8 cellular contexts compared by ENCODE assay signal in the genomic region with DNA sequence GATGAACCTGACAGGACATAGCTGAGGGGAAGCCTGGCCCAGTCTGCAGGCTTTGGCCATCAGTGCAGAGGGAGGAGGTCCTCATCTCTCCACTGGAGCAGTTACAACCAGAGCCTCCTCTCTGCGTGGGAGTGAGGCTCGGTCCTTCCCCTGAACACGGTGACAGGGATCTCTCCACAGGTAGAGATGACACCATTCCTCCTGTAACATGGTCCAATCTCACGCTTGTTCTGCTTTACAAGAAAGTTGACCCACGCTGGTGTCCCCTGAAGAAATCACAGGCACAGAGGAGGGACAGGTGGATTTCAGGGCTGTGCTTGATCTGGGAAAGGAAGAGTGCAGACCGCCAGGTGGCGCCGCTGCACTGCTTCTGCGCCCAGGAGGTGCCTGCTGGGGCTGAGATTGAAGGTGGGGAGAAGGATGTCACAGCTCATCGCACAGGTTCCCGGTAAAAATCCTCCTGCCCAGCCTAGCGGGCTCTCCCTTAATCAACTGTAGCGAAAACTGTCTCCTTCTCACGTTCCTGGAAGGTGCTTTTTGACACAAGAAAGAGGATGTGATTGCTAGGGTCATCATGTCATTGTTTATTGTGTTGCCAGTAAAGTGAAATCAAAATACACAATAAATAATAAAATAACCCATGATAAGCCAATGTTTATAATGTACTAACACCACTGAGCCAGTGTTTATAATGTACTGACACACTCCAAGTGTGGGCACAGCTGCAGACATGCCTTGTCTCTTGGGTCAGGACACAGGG. TPM values are rescaled to one million over a fixed set of nuclear protein-coding genes. Genes with fewer than 3 reads are reported as not detected.
DNase-seq lines count a peak whose midpoint lies in the region; ATAC-seq and TF ChIP-seq lines count a peak whose summit lies in the region.

No MANE protein-coding gene starts in this region.

- H3K27me3 ChIP-seq in BJ (ENCODE audit: control insufficient read depth, insufficient read depth, low read length): peaks cover 31% of the 10 kb centered on the region
- H3K27me3 ChIP-seq in H9 (ENCODE audit: insufficient read depth, low read length): no peaks in the 10 kb centered on the region
- peaks cover 0 to 81% (median 31%) of the 10 kb centered on the region in 45 donors for H3K27me3 ChIP-seq in dorsolateral prefrontal cortex
- H3K27me3 ChIP-seq in lower lobe of right lung (ENCODE audit: low read depth): peaks cover 32% of the 10 kb centered on the region

- no peak overlapping the region for H2AFZ ChIP-seq in H9 (ENCODE audit: low read length)

- no peak overlapping the region for H2BK15ac ChIP-seq in H9 (ENCODE audit: low read depth, low read length)

- DNase-seq in BJ (ENCODE audit: low read depth) (no peak), H9 (peak; percentile 90), NCI-H774 (lab: John Stamatoyannopoulos, UW) (peak; percentile 61), dorsolateral prefrontal cortex (peak; percentile 64 to 83 (median 75)), lower lobe of right lung (peak; percentile 87)
- DNase-seq in activated CD4-positive, alpha-beta memory T cell treated with anti-CD3 and anti-CD28 coated beads for 36 hours: peak; percentile 90
- peak; percentile 58 for DNase-seq in stimulated activated CD8-positive, alpha-beta memory T cell treated with anti-CD3 and anti-CD28 coated beads, Interleukin-12 subunit alpha, Interleukin-12 subunit beta, amount 100 ng/mL, for 24 hours (ENCODE audit: extremely low read depth)

- H3K36me3 ChIP-seq in BJ (ENCODE audit: control insufficient read depth, insufficient read depth, low read length) (no peaks in the 10 kb centered on the region), lower lobe of right lung (no peaks in the 10 kb centered on the region)

- H3T11ph ChIP-seq in H9 (ENCODE audit: low read length): no peak overlapping the region

- H3K9me3 ChIP-seq in H9 (ENCODE audit: control insufficient read depth, low read depth, low read length) (peaks cover 5% of the 10 kb centered on the region), lower lobe of right lung (no peaks in the 10 kb centered on the region)

- H3K23me2 ChIP-seq in H9 (ENCODE audit: insufficient read length, low read depth, low read length, poor library complexity, severe bottlenecking): no peaks in the 10 kb centered on the region

- no peak overlapping the region for H3K27ac ChIP-seq in H9 (ENCODE audit: insufficient read length, low read depth, low read length)
- no peak overlapping the region for H3K27ac ChIP-seq in dorsolateral prefrontal cortex
- no peak overlapping the region for H3K27ac ChIP-seq in lower lobe of right lung

- H3K27me3 Mint-ChIP-seq in H9 (ENCODE audit: low read depth): peaks cover 9% of the 10 kb centered on the region
- peaks cover 31% of the 10 kb centered on the region for H3K27me3 Mint-ChIP-seq in activated CD4-positive, alpha-beta memory T cell treated with anti-CD3 and anti-CD28 coated beads for 36 hours

- H2BK5ac ChIP-seq in H9 (ENCODE audit: insufficient read length, low read length): no peak overlapping the region

- CTCF ChIA-PET in BJ (lab: Yijun Ruan, JAX): interaction anchor here (0.6 to 3.5 kb wide), 34 partner anchors 10 to 323 kb away, joined by 3 to 92 read pairs (median 5); no protein-coding TSS in a partner anchor
- CTCF ChIA-PET in activated CD4-positive, alpha-beta memory T cell treated with anti-CD3 and anti-CD28 coated beads for 36 hours (lab: Charles Lee): interaction anchor here (0.5 to 2.9 kb wide), 24 partner anchors 8 to 536 kb away, joined by 3 to 40 read pairs (median 4); partner anchors contain the start of gene HLA-A

- TF ChIP-seq CTCF in BJ (IDR thresholded peaks at IDR 0.05; ENCODE audit: insufficient read depth, low read depth, low read length) (peak; percentile 94), H9 (conservative IDR thresholded peaks at IDR 0.05) (peak; percentile 98), dorsolateral prefrontal cortex (IDR thresholded peaks at IDR 0.05 in 54 of 56, conservative IDR thresholded peaks at IDR 0.05 in 2 of 56; ENCODE audit: low read depth in 1 of 56, partially characterized antibody in 56 of 56) (peak; percentile 86 to 100 (median 96)), lower lobe of right lung (IDR thresholded peaks at IDR 0.05) (peak; percentile 95)

- no peak overlapping the region for H3K4ac ChIP-seq in H9 (ENCODE audit: low read depth, low read length)

- H3K9ac ChIP-seq in H9 (ENCODE audit: extremely low read depth, insufficient read length, low read length): no peak overlapping the region

- ATAC-seq in lower lobe of right lung: peak; percentile 92 to 93
- ATAC-seq in HG03354 (IDR thresholded peaks at IDR 0.05; ENCODE audit: poor library complexity, severe bottlenecking, unreplicated experiment): no peak

- H4K20me1 ChIP-seq in H9 (ENCODE audit: control insufficient read depth, insufficient read depth, insufficient read length): no peaks in the 10 kb centered on the region

- WGBS in H9 (ENCODE audit: extremely low coverage, insufficient read length, low lambda C conversion rate): no CpG with 5 or more reads among the region's 14 CpGs

- POLR2A ChIA-PET in BJ (lab: Charles Lee): no interaction called here
- POLR2A ChIA-PET in activated CD4-positive, alpha-beta memory T cell treated with anti-CD3 and anti-CD28 coated beads for 36 hours (lab: Charles Lee): no interaction called here

- H2BK20ac ChIP-seq in H9 (ENCODE audit: low read depth, low read length, poor library complexity, severe bottlenecking): no peak overlapping the region

- no peak overlapping the region for H4K5ac ChIP-seq in H9 (ENCODE audit: insufficient read length, low read depth, low read length)

- no peak overlapping the region for H3K4me2 ChIP-seq in H9 (ENCODE audit: insufficient read depth, insufficient read length, low read length)

- peaks cover 5 to 11% of the 10 kb centered on the region in 2 experiments for H3K4me1 Mint-ChIP-seq in H9
- peaks cover 25% of the 10 kb centered on the region for H3K4me1 Mint-ChIP-seq in activated CD4-positive, alpha-beta memory T cell treated with anti-CD3 and anti-CD28 coated beads for 36 hours (ENCODE audit: low read depth)

- no peak overlapping the region for H2BK12ac ChIP-seq in H9 (ENCODE audit: insufficient read length, low read depth, low read length)

- H3K4me3 Mint-ChIP-seq in H9: peak overlapping the region in 1 of 2 experiments; percentile 57; a peak in 1 of 5 replicates
- H3K4me3 Mint-ChIP-seq in activated CD4-positive, alpha-beta memory T cell treated with anti-CD3 and anti-CD28 coated beads for 36 hours: no peak overlapping the region

- no peak overlapping the region for H3K56ac ChIP-seq in H9 (ENCODE audit: insufficient read length, low read depth, low read length)

- intact Hi-C loops in activated CD4-positive, alpha-beta memory T cell treated with anti-CD3 and anti-CD28 coated beads for 36 hours (cut with micrococcal nuclease): loop anchor here (1.0 to 5.0 kb wide), 4 partner anchors 94 to 314 kb away; partner anchors contain the start of genes HLA-A, TRIM10 and TRIM15
- intact Hi-C loops in dorsolateral prefrontal cortex (cut with DNase I) (loop anchor here (1.0 to 10.0 kb wide), 4 partner anchors 165 to 317 kb away; partner anchors contain the start of genes TRIM10 (in 1 of the 2) and TRIM15 (in 1 of the 2)), lower lobe of right lung (cut with DNase I) (loop anchor here (2.0 kb wide), 1 partner anchor 165 kb away; no protein-coding TSS in a partner anchor)

- H3K9me3 Mint-ChIP-seq in H9: peaks cover 0 to 7% of the 10 kb centered on the region in 2 experiments; a peak in 3 of 5 replicates
- H3K9me3 Mint-ChIP-seq in activated CD4-positive, alpha-beta memory T cell treated with anti-CD3 and anti-CD28 coated beads for 36 hours: peaks cover 7% of the 10 kb centered on the region

- H2BK120ac ChIP-seq in H9 (ENCODE audit: low read depth, low read length, poor library complexity, severe bottlenecking): no peak overlapping the region

- H3K4me1 ChIP-seq in H9 (ENCODE audit: insufficient read depth, low read length) (peaks cover 4% of the 10 kb centered on the region; the same call in 1 of the 2 replicates), lower lobe of right lung (peaks cover 7% of the 10 kb centered on the region)

- H4K91ac ChIP-seq in H9 (ENCODE audit: insufficient read length, low read depth, low read length): no peak overlapping the region

- no peak overlapping the region for H3K27ac Mint-ChIP-seq in H9
- peak overlapping the region; percentile 44 for H3K27ac Mint-ChIP-seq in activated CD4-positive, alpha-beta memory T cell treated with anti-CD3 and anti-CD28 coated beads for 36 hours

- H3K23ac ChIP-seq in H9 (ENCODE audit: insufficient read length, low read depth, low read length): no peak overlapping the region

- no peaks in the 10 kb centered on the region for H3K79me2 ChIP-seq in H9 (ENCODE audit: insufficient read depth, low read length)

- H3K14ac ChIP-seq in H9 (ENCODE audit: insufficient read depth, low read length): no peak overlapping the region

- no peaks in the 10 kb centered on the region for H3K79me1 ChIP-seq in H9 (ENCODE audit: insufficient read depth, low read depth, low read length, poor library complexity, severe bottlenecking)

- no peak overlapping the region for H4K8ac ChIP-seq in H9 (replicated peaks; ENCODE audit: insufficient read length, low read depth, low read length)

- H3K18ac ChIP-seq in H9 (ENCODE audit: insufficient read length, low read depth, low read length): no peak overlapping the region

- H2AK5ac ChIP-seq in H9 (ENCODE audit: insufficient read length, low read length): no peak overlapping the region

- H3K4me3 ChIP-seq in BJ (ENCODE audit: low read depth, low read length) (no peak overlapping the region), dorsolateral prefrontal cortex (peak overlapping the region in 4 of 59 donors; percentile 3 to 20 (median 16)), lower lobe of right lung (no peak overlapping the region)

- peaks cover 0 to 2% (median 0%) of the 10 kb centered on the region in 3 experiments; a peak in 2 of 7 replicates for H3K36me3 Mint-ChIP-seq in H9 (ENCODE audit: insufficient read depth in 1 of 3, low read depth in 3 of 3)
- H3K36me3 Mint-ChIP-seq in activated CD4-positive, alpha-beta memory T cell treated with anti-CD3 and anti-CD28 coated beads for 36 hours: peaks cover 2% of the 10 kb centered on the region

RNA-seq across cellular contexts. Expression of gene HLA-G, which starts 20.4 kb away (rescaled TPM):
- polyA plus RNA-seq in BJ (2011; rRNA removed): not detected in 2 replicates
- not detected in 2 replicates for polyA minus RNA-seq in BJ (2011; rRNA and poly(A)+ RNA removed)
- total RNA-seq in H9 (2021) (2.7 and 2.9 TPM in 2 replicates), dorsolateral prefrontal cortex (1 to 10 TPM in 3 of 120 experiments, under 1 TPM in 9, not detected in 108; 0.44 to 1.6 (median 0.55) TPM), lower lobe of right lung (1.8 TPM)
- total RNA-seq in activated CD4-positive, alpha-beta memory T cell treated with anti-CD3 and anti-CD28 coated beads for 36 hours: under 1 TPM; 0.19 to 0.38 TPM
